Comparison of ENCODE assay signal across 27 cellular contexts in the genomic region with DNA sequence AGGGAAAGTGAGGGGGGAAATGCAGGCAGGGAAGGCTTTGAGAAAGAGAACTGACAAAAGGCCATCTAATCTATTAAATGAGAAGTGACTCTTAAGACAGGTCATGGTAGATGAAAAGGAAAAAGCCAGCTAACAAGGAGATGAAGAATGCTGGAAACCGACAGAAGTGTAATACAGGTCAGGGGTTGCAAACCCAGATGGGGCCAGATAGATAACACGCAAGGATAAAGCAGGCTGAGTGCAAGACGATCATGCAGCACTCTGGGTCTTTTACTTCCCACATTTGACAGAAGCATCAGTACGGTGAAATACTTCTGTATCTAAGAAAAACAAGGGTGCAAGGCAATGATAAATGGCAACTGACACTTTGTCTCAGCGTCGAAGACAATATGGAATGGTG.
"Had no signal": no experiment of that assay in that cellular context is flagged by ENCODE, and none has a peak within 500 bp of the region (broad histone marks: within the 10 kb centered on the region; RNA-seq: fewer than 3 reads in every experiment).

No MANE protein-coding gene starts in this region.

- H3K4me3 Mint-ChIP-seq: natural killer cell treated with Interleukin-12 subunit alpha and Interleukin-12 subunit beta and Interleukin-15 and Interleukin-18, amount 100 ng/mL, for 72 hours; neural progenitor cell; stimulated activated effector memory CD8-positive, alpha-beta T cell treated with anti-CD3 and anti-CD28 coated beads, Interleukin-12 subunit alpha, Interleukin-12 subunit beta, amount 100 ng/mL, for 72 hours; stimulated activated naive B cell treated with anti-CD40 and anti-IgM and Interleukin-4, amounts not matched to agents 10 μg/mL and 1 μg/mL and 100 μg/mL, for 72 hours; stimulated activated naive CD8-positive, alpha-beta T cell treated with anti-CD3 and anti-CD28 coated beads, Interleukin-15, Interleukin-2, amounts not matched to agents 100 ng/mL and 50 ng/mL, for 24 hours had no signal

- H3K36me3 Mint-ChIP-seq: neural progenitor cell; stimulated activated effector memory CD8-positive, alpha-beta T cell treated with anti-CD3 and anti-CD28 coated beads, Interleukin-12 subunit alpha, Interleukin-12 subunit beta, amount 100 ng/mL, for 72 hours; stimulated activated naive B cell treated with anti-CD40 and anti-IgM and Interleukin-4, amounts not matched to agents 10 μg/mL and 1 μg/mL and 100 μg/mL, for 72 hours had no signal

- H3K27ac Mint-ChIP-seq: natural killer cell treated with Interleukin-12 subunit alpha and Interleukin-12 subunit beta and Interleukin-15 and Interleukin-18, amount 100 ng/mL, for 72 hours; neural progenitor cell; stimulated activated effector memory CD8-positive, alpha-beta T cell treated with anti-CD3 and anti-CD28 coated beads, Interleukin-12 subunit alpha, Interleukin-12 subunit beta, amount 100 ng/mL, for 72 hours; stimulated activated naive B cell treated with anti-CD40 and anti-IgM and Interleukin-4, amounts not matched to agents 10 μg/mL and 1 μg/mL and 100 μg/mL, for 72 hours; stimulated activated naive CD8-positive, alpha-beta T cell treated with anti-CD3 and anti-CD28 coated beads, Interleukin-15, Interleukin-2, amounts not matched to agents 100 ng/mL and 50 ng/mL, for 24 hours had no signal

- H3K4me2 ChIP-seq: neural progenitor cell had no signal

- H3K27me3 Mint-ChIP-seq: progenitor cell of endocrine pancreas had no signal

- H3K27ac ChIP-seq: neural progenitor cell, ovary, parathyroid adenoma, psoas muscle, right lobe of liver, sigmoid colon, stomach, thoracic aorta, thyroid gland, tibial nerve, upper lobe of left lung, vagina had no signal

- H3K4me1 ChIP-seq: neural progenitor cell, parathyroid adenoma, psoas muscle, right lobe of liver had no signal

- DNase-seq: occipital lobe; ovary; posterior cingulate gyrus; psoas muscle; right cardiac atrium; right lobe of liver; sigmoid colon; small intestine; stimulated activated CD4-positive, alpha-beta T cell treated with anti-CD3 and anti-CD28 coated beads, Interleukin-15, amount 100 ng/mL, for 24 hours; stimulated activated CD4-positive, alpha-beta T cell treated with anti-CD3 and anti-CD28 coated beads, Interleukin-2, amount 100 ng/mL, for 24 hours; stimulated activated CD4-positive, alpha-beta T cell treated with anti-CD3 and anti-CD28 coated beads, Interleukin-2, amount 100 ng/mL, for 48 hours; stimulated activated CD4-positive, alpha-beta T cell treated with anti-CD3 and anti-CD28 coated beads, Interleukin-4, amount 100 ng/mL, for 24 hours; stimulated activated naive B cell treated with anti-CD40 and anti-IgM and Interleukin-4, amounts not matched to agents 10 μg/mL and 1 μg/mL and 100 μg/mL, for 72 hours; stimulated activated naive CD4-positive, alpha-beta T cell treated with Interleukin-2 at 50 U/mL for 16 hours; stomach; thyroid gland; trophoblast cell; upper lobe of left lung had no signal

- H3K27me3 ChIP-seq: neural progenitor cell, ovary, right lobe of liver, sigmoid colon, stomach, thyroid gland, tibial nerve, upper lobe of left lung, vagina had no signal

- H3K4me1 Mint-ChIP-seq: stimulated activated effector memory CD8-positive, alpha-beta T cell treated with anti-CD3 and anti-CD28 coated beads, Interleukin-12 subunit alpha, Interleukin-12 subunit beta, amount 100 ng/mL, for 72 hours; stimulated activated naive B cell treated with anti-CD40 and anti-IgM and Interleukin-4, amounts not matched to agents 10 μg/mL and 1 μg/mL and 100 μg/mL, for 72 hours had no signal

- H3K9me3 ChIP-seq: ovary, right lobe of liver, thoracic aorta, thyroid gland, tibial nerve, upper lobe of left lung, vagina had no signal

- H2AFZ ChIP-seq: neural progenitor cell, parathyroid adenoma had no signal

- H3K36me3 ChIP-seq: neural progenitor cell, ovary, right lobe of liver, sigmoid colon, stomach, thoracic aorta, thyroid gland, tibial nerve, upper lobe of left lung, vagina had no signal

- ATAC-seq: natural killer cell treated with Interleukin-12 subunit alpha and Interleukin-12 subunit beta and Interleukin-15 and Interleukin-18, amount 100 ng/mL, for 72 hours; psoas muscle; right cardiac atrium; right lobe of liver; stimulated activated effector memory CD8-positive, alpha-beta T cell treated with anti-CD3 and anti-CD28 coated beads, Interleukin-12 subunit alpha, Interleukin-12 subunit beta, amount 100 ng/mL, for 72 hours; stimulated activated naive B cell treated with anti-CD40 and anti-IgM and Interleukin-4, amounts not matched to agents 10 μg/mL and 1 μg/mL and 100 μg/mL, for 72 hours had no signal

- H3K4me3 ChIP-seq: neural progenitor cell, ovary, psoas muscle, right lobe of liver, sigmoid colon, stomach, thoracic aorta, thyroid gland, tibial nerve, upper lobe of left lung, vagina had no signal

- H3K9ac ChIP-seq: neural progenitor cell, parathyroid adenoma had no signal

- H3K79me2 ChIP-seq: parathyroid adenoma had no signal
